In genomic region chr18:42287047-42287446, GRCh38 we compare ENCODE assay signal across 14 cellular contexts.
"Had no signal": no experiment of that assay in that cellular context is flagged by ENCODE, and none has a peak within 500 bp of the region (broad histone marks: within the 10 kb centered on the region; RNA-seq: fewer than 3 reads in every experiment).

No MANE protein-coding gene starts in this region.

- H3K27ac Mint-ChIP-seq: mesothelial cell of epicardium had no signal

- H3K4me1 Mint-ChIP-seq: mesothelial cell of epicardium had no signal

- H3K36me3 Mint-ChIP-seq: mesothelial cell of epicardium had no signal

- H3K9me3 Mint-ChIP-seq: mesothelial cell of epicardium had no signal

- DNase-seq: activated CD4-positive, alpha-beta T cell treated with anti-CD3 and anti-CD28 coated beads, Interleukin-2, amount 50 U/mL, for 4 hours; activated CD4-positive, CD25-positive, alpha-beta regulatory T cell treated with anti-CD3 and anti-CD28 coated beads, Interleukin-2, amount 50 U/mL, for 72 hours; activated naive CD4-positive, alpha-beta T cell; activated T-cell treated with anti-CD3 and anti-CD28 coated beads for 4 hours; anterior cingulate cortex; gastrocnemius medialis; heart right ventricle; left colon; right cardiac atrium; stimulated activated CD4-positive, alpha-beta T cell treated with anti-CD3 and anti-CD28 coated beads, Interleukin-15, amount 100 ng/mL, for 24 hours; stimulated activated CD4-positive, alpha-beta T cell treated with anti-CD3 and anti-CD28 coated beads, Interleukin-4, amount 100 ng/mL, for 1 hour; stimulated activated naive CD4-positive, alpha-beta T cell treated with Interleukin-2 at 50 U/mL for 16 hours; substantia nigra had no signal

- H3K4me3 Mint-ChIP-seq: mesothelial cell of epicardium had no signal

- ATAC-seq: gastrocnemius medialis, heart right ventricle, left colon, right cardiac atrium had no signal
